ENCODE assay signal across 2 cellular contexts in the genomic region with DNA sequence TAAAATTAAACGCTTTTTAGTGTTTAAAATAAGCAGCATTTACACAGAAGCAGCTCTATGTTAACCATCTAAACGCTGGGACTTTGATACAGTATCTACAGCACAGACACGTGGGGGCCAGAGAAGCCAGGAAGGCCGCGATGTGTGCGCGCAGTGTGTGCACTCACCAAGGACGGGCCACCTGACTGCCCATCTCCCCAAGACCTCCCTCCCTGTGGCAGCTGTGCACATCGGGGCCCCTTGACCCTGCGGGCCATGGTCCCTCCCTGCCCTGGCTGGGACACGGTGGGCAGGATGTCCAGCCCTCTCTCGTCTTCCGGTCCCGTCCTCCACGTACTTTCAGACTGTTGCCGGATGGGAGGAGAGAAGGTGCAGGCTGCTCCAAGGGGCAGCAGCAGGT.
TF ChIP-seq lines count a peak whose summit lies in the region.

No MANE protein-coding gene starts in this region.

TF ChIP-seq in IMR-90, 13 proteins besides CTCF, POLR2A, EP300 and RAD21:
- TF ChIP-seq NFE2L2 (IDR thresholded peaks at IDR 0.05; ENCODE audit: low read depth, low read length) (no peak), USF2 (IDR thresholded peaks at IDR 0.05; ENCODE audit: low read depth, low read length) (no peak), CEBPB (IDR thresholded peaks at IDR 0.05; ENCODE audit: low read depth, low read length) (no peak), BHLHE40 (IDR thresholded peaks at IDR 0.05; ENCODE audit: low read depth, low read length) (no peak)
TF ChIP-seq in IMR-90: peak in this region for 0.

TF ChIP-seq in GM12878, 131 proteins besides CTCF, POLR2A, EP300 and RAD21:
- TF ChIP-seq ZNF24 (IDR thresholded peaks at IDR 0.05) (no peak), MYC (IDR thresholded peaks at IDR 0.05; ENCODE audit: insufficient read depth, insufficient read length, insufficient replicate concordance, low read length, severe bottlenecking) (no peak), PRDM15 (CRISPR knock-in tag; IDR thresholded peaks at IDR 0.05) (no peak), E4F1 (IDR thresholded peaks at IDR 0.05; ENCODE audit: borderline replicate concordance, partially characterized antibody) (no peak), IKZF1 (conservative IDR thresholded peaks at IDR 0.05) (no peak), FOXM1 (IDR thresholded peaks at IDR 0.05; ENCODE audit: low read depth, low read length) (no peak), ESRRA (IDR thresholded peaks at IDR 0.05; ENCODE audit: low read length) (no peak)
- TF ChIP-seq, protein P1, sequence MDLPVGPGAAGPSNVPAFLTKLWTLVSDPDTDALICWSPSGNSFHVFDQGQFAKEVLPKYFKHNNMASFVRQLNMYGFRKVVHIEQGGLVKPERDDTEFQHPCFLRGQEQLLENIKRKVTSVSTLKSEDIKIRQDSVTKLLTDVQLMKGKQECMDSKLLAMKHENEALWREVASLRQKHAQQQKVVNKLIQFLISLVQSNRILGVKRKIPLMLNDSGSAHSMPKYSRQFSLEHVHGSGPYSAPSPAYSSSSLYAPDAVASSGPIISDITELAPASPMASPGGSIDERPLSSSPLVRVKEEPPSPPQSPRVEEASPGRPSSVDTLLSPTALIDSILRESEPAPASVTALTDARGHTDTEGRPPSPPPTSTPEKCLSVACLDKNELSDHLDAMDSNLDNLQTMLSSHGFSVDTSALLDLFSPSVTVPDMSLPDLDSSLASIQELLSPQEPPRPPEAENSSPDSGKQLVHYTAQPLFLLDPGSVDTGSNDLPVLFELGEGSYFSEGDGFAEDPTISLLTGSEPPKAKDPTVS (IDR thresholded peaks at IDR 0.05; ENCODE audit: low read depth, low read length) = no peak
TF ChIP-seq in GM12878: peak in this region for 0.
